Comparison of ENCODE assay signal across 8 cellular contexts in the genomic region with DNA sequence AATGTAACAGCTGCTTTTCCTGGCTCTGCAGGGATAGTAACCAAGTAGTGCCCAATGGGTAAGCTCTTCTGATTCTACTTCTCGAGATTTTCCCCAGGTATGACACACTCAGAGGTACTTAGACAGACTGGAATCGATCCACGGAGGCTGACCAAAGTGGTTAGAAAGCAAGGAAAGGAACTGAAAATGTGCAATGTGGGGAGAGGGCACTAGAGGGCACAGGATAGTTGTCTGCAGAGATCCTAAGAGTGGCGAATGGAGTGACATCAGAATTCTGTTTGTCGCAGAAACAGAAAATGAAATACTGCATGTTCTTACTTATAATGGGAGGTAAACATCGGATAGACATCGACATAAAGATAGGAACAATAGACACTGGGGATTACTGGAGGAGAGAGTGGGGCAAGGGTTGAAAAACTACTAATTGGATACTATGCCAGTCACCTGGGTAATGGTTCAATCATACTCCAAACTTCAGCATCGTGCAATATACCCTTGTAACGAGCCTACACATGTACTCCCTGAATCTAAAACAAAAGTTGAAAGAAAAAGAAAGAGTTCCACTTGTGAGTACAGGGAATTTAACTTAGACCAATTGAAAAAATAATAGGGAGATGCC. TPM values are rescaled to one million over a fixed set of nuclear protein-coding genes. Genes with fewer than 3 reads are reported as not detected.
DNase-seq lines count a peak whose midpoint lies in the region; ATAC-seq and TF ChIP-seq lines count a peak whose summit lies in the region.

No MANE protein-coding gene starts in this region.

- no peaks in the 10 kb centered on the region for H4K20me1 ChIP-seq in Karpas-422 (ENCODE audit: insufficient read depth, low read depth, low read length)
- H4K20me1 ChIP-seq in hepatocyte (ENCODE audit: insufficient read depth, poor library complexity, severe bottlenecking) = no peaks in the 10 kb centered on the region

- H3K4me2 ChIP-seq in Karpas-422 (ENCODE audit: low read depth, low read length, poor library complexity, severe bottlenecking) (no peak overlapping the region), hepatocyte (no peak overlapping the region)

- H3K4me1 ChIP-seq in Karpas-422 (ENCODE audit: low read length) (no peaks in the 10 kb centered on the region), hepatocyte (ENCODE audit: insufficient read depth) (no peaks in the 10 kb centered on the region), thyroid gland (peaks cover 0 to 4% of the 10 kb centered on the region in 2 donors)

- no peak for TF ChIP-seq POLR2A in thyroid gland (IDR thresholded peaks at IDR 0.05)

- intact Hi-C loops in thyroid gland (cut with DNase I) = no loop called here

- peak; percentile 94 for ATAC-seq in GM19463 (IDR thresholded peaks at IDR 0.05; ENCODE audit: unreplicated experiment)
- no peak for ATAC-seq in activated CD4-positive, CD25-positive, alpha-beta regulatory T cell treated with anti-CD3 and anti-CD28 coated beads, Interleukin-2, amount 50 U/mL, for 24 hours

- H3K9me3 ChIP-seq in Karpas-422 (ENCODE audit: low read length) = no peaks in the 10 kb centered on the region
- H3K9me3 ChIP-seq in hepatocyte (ENCODE audit: low read depth) = no peaks in the 10 kb centered on the region
- H3K9me3 ChIP-seq in thyroid gland = no peaks in the 10 kb centered on the region

- H3K27me3 ChIP-seq in Karpas-422 (ENCODE audit: low read length) (no peaks in the 10 kb centered on the region), hepatocyte (no peaks in the 10 kb centered on the region), thyroid gland (no peaks in the 10 kb centered on the region)

- no peak overlapping the region for H3K4me3 ChIP-seq in Karpas-422 (ENCODE audit: low read length)
- no peak overlapping the region for H3K4me3 ChIP-seq in hepatocyte
- no peak overlapping the region for H3K4me3 ChIP-seq in thyroid gland (replicated peaks in 1 of 3)

- WGBS in hepatocyte (ENCODE audit: low lambda C conversion rate, missing lambda C conversion rate) = 59% methylated on average over 9 of the region's 9 CpGs
- WGBS in thyroid gland, 2 donors = 40 to 41% methylated on average over 9 of the region's 9 CpGs

- H3K36me3 ChIP-seq in Karpas-422 (ENCODE audit: insufficient read depth, low read length) (no peaks in the 10 kb centered on the region), hepatocyte (replicated peaks; ENCODE audit: insufficient read depth, low read depth) (no peaks in the 10 kb centered on the region), thyroid gland (no peaks in the 10 kb centered on the region)

- H3K79me2 ChIP-seq in Karpas-422 (ENCODE audit: low read length) = no peaks in the 10 kb centered on the region
- no peaks in the 10 kb centered on the region for H3K79me2 ChIP-seq in hepatocyte

- H3K9me2 ChIP-seq in Karpas-422 (replicated peaks; ENCODE audit: insufficient read depth, low read length) = no peaks in the 10 kb centered on the region
- H3K9me2 ChIP-seq in hepatocyte (replicated peaks; ENCODE audit: insufficient read depth) = no peaks in the 10 kb centered on the region

- DNase-seq in NCI-H1092 treated with DMSO at 0.1 percent for 48 hours (lab: John Stamatoyannopoulos, UW) = peak; percentile 33
- no peak for DNase-seq in NCI-H1092 (lab: John Stamatoyannopoulos, UW)
- DNase-seq in Karpas-422 = peak; percentile 60
- peak; percentile 43 for DNase-seq in hepatocyte (ENCODE audit: low spot score)
- peak; percentile 45 to 55 for DNase-seq in thyroid gland

- TF ChIP-seq CTCF in VCaP (conservative IDR thresholded peaks at IDR 0.05) = peak; percentile 88
- TF ChIP-seq CTCF in hepatocyte (IDR thresholded peaks at IDR 0.05; ENCODE audit: poor library complexity) = peak; percentile 57
- TF ChIP-seq CTCF in thyroid gland (IDR thresholded peaks at IDR 0.05) = peak in 4 of 6 experiments; percentile 17 to 52 (median 44)

- no peak overlapping the region for H3K9ac ChIP-seq in Karpas-422 (ENCODE audit: low read length)

- H2AFZ ChIP-seq in Karpas-422 (ENCODE audit: low read length) (no peak overlapping the region), hepatocyte (peak overlapping the region; percentile 11)

- H3K27ac ChIP-seq in Karpas-422 (ENCODE audit: low read length) = no peak overlapping the region
- peak overlapping the region; percentile 50 for H3K27ac ChIP-seq in VCaP
- no peak overlapping the region for H3K27ac ChIP-seq in hepatocyte
- H3K27ac ChIP-seq in thyroid gland = no peak overlapping the region

RNA-seq across cellular contexts. Expression of gene CYP2J2, which starts 23.3 kb away (rescaled TPM):
- total RNA-seq in Karpas-422 (2014; rRNA removed; shearing (Covaris generic); ENCODE audit: low replicate concordance) = not detected in 2 replicates
- total RNA-seq in hepatocyte (7.9 and 9.4 TPM in 2 replicates), thyroid gland (under 1 TPM in 1 of 4 donors, not detected in 3; 0.33 TPM)
- 2.7 and 6.1 TPM in 2 replicates for polyA plus RNA-seq in hepatocyte
